Comparison of ENCODE assay signal across 16 cellular contexts in genomic region chr2:9346885-9347284, GRCh38.
A peak's percentile ranks its signal among the peaks of the same experiment; 100 is the strongest.
DNase-seq lines count a peak whose midpoint lies in the region; ATAC-seq and TF ChIP-seq lines count a peak whose summit lies in the region.
"Had no signal": no experiment of that assay in that cellular context is flagged by ENCODE, and none has a peak within 500 bp of the region (broad histone marks: within the 10 kb centered on the region; RNA-seq: fewer than 3 reads in every experiment).

No MANE protein-coding gene starts in this region.

- H3K36me3 ChIP-seq in right atrium auricular region, result peaks cover 14% of the 10 kb centered on the region
- no peaks in the 10 kb centered on the region for H3K36me3 ChIP-seq in hepatocyte (replicated peaks; ENCODE audit: insufficient read depth, low read depth)
- peaks cover 83% of the 10 kb centered on the region for H3K36me3 ChIP-seq in skeletal muscle satellite cell (ENCODE audit: insufficient read depth, low read length)
- H3K36me3 ChIP-seq: neutrophil had no signal

- H2AFZ ChIP-seq in hepatocyte, result no peak overlapping the region

- H3K27ac ChIP-seq in right atrium auricular region, result peak overlapping the region; percentile 17 to 82
- peak overlapping the region; percentile 34 for H3K27ac ChIP-seq in hepatocyte
- H3K27ac ChIP-seq: neutrophil had no signal

- DNase-seq in right atrium auricular region (ENCODE audit: low spot score), result no peak
- no peak for DNase-seq in Right ventricle myocardium superior
- DNase-seq in hepatocyte (ENCODE audit: low spot score), result no peak
- no peak for DNase-seq in NCI-H1417 (lab: John Stamatoyannopoulos, UW)
- no peak for DNase-seq in stimulated activated naive CD4-positive, alpha-beta T cell treated with Interleukin-2 at 50 U/mL for 16 hours (lab: John Stamatoyannopoulos, UW)
- DNase-seq in T-helper 9 cell, result no peak
- DNase-seq in NCI-H345 treated with DMSO at 0.1 percent for 48 hours (lab: John Stamatoyannopoulos, UW; ENCODE audit: unreplicated experiment), result no peak
- DNase-seq: activated CD4-positive, alpha-beta T cell treated with anti-CD3 and anti-CD28 coated beads, Interleukin-2, amount 50 U/mL, for 1 hour; activated CD8-positive, alpha-beta memory T cell treated with anti-CD3 and anti-CD28 coated beads, Interleukin-2, amount 50 U/mL, for 4 hours; activated effector memory CD4-positive, alpha-beta T cell treated with Interleukin-2 at 50 U/mL for 16 hours; CD8-positive, alpha-beta T cell; NCI-H2029; NCI-H524; stimulated activated naive CD8-positive, alpha-beta T cell treated with anti-CD3 and anti-CD28 coated beads, Interleukin-15, amount 100 ng/mL, for 72 hours had no signal

- no peaks in the 10 kb centered on the region for H3K27me3 ChIP-seq in right atrium auricular region
- H3K27me3 ChIP-seq in hepatocyte, result no peaks in the 10 kb centered on the region
- H3K27me3 ChIP-seq in skeletal muscle satellite cell (ENCODE audit: control insufficient read depth, insufficient read depth, low read length), result no peaks in the 10 kb centered on the region
- H3K27me3 ChIP-seq: neutrophil had no signal

- no peaks in the 10 kb centered on the region for H3K9me2 ChIP-seq in hepatocyte (replicated peaks; ENCODE audit: insufficient read depth)

- no peaks in the 10 kb centered on the region for H4K20me1 ChIP-seq in hepatocyte (ENCODE audit: insufficient read depth, poor library complexity, severe bottlenecking)

- H3K4me2 ChIP-seq in hepatocyte (no peak overlapping the region), skeletal muscle satellite cell (ENCODE audit: low read length) (no peak overlapping the region)

- 94% methylated on average over 9 of the region's 9 CpGs for WGBS in hepatocyte (ENCODE audit: low lambda C conversion rate, missing lambda C conversion rate)

- H3K9me3 ChIP-seq in right atrium auricular region (no peaks in the 10 kb centered on the region), hepatocyte (ENCODE audit: low read depth) (no peaks in the 10 kb centered on the region), skeletal muscle satellite cell (replicated peaks; ENCODE audit: low read length) (no peaks in the 10 kb centered on the region)
- H3K9me3 ChIP-seq: neutrophil had no signal

- peak overlapping the region; percentile 2 for H3K9ac ChIP-seq in skeletal muscle satellite cell (ENCODE audit: low read depth, low read length)

- intact Hi-C loops in Right ventricle myocardium superior (cut with DNase I), result no loop called here

- no peaks in the 10 kb centered on the region for H3K79me2 ChIP-seq in hepatocyte

- no peak for ATAC-seq in Right ventricle myocardium superior (ENCODE audit: poor library complexity)
- ATAC-seq: CD8-positive, alpha-beta T cell; stimulated activated naive CD8-positive, alpha-beta T cell treated with anti-CD3 and anti-CD28 coated beads, Interleukin-15, amount 100 ng/mL, for 72 hours had no signal

- H3K4me3 ChIP-seq in right atrium auricular region (no peak overlapping the region), hepatocyte (no peak overlapping the region), skeletal muscle satellite cell (ENCODE audit: low read length) (no peak overlapping the region)

- TF ChIP-seq CTCF in right atrium auricular region (IDR thresholded peaks at IDR 0.05) (no peak), hepatocyte (IDR thresholded peaks at IDR 0.05; ENCODE audit: poor library complexity) (no peak)

- peaks cover 0 to 15% of the 10 kb centered on the region in 2 donors for H3K4me1 ChIP-seq in right atrium auricular region
- H3K4me1 ChIP-seq in hepatocyte (ENCODE audit: insufficient read depth), result peaks cover 7% of the 10 kb centered on the region
- H3K4me1 ChIP-seq in skeletal muscle satellite cell (ENCODE audit: control insufficient read depth, insufficient read depth, low read length), result peaks cover 6% of the 10 kb centered on the region
